Comparison of ENCODE assay signal across 11 cellular contexts in genomic region chr17:3030096-3030495, GRCh38. TPM values are rescaled to one million over a fixed set of nuclear protein-coding genes. Genes with fewer than 3 reads are reported as not detected.
DNase-seq lines count a peak whose midpoint lies in the region.
"Had no signal": no experiment of that assay in that cellular context is flagged by ENCODE, and none has a peak within 500 bp of the region (broad histone marks: within the 10 kb centered on the region; RNA-seq: fewer than 3 reads in every experiment).

No MANE protein-coding gene starts in this region.

- DNase-seq in A172 (ENCODE audit: low spot score): peak; percentile 67
- peak; percentile 85 for DNase-seq in HT1080 (ENCODE audit: low read depth)
- DNase-seq in astrocyte of the hippocampus (ENCODE audit: low read depth, low spot score): peak; percentile 67
- peak; percentile 86 for DNase-seq in iris pigment epithelial cell (ENCODE audit: low read depth)
- DNase-seq in NCI-H82 treated with DMSO at 0.1 percent for 48 hours (lab: John Stamatoyannopoulos, UW; ENCODE audit: unreplicated experiment): no peak
- no peak for DNase-seq in NCI-H187 treated with DMSO at 0.1 percent for 48 hours (lab: John Stamatoyannopoulos, UW)
- DNase-seq in posterior vena cava (ENCODE audit: low spot score): no peak
- no peak for DNase-seq in stimulated activated CD8-positive, alpha-beta memory T cell treated with anti-CD3 and anti-CD28 coated beads, Interleukin-4, amount 100 ng/mL, for 48 hours
- DNase-seq: sigmoid colon had no signal

- intact Hi-C loops in posterior vena cava (cut with DNase I): no loop called here

RNA-seq across cellular contexts. Expression of gene OR1D5, which starts 33.3 kb away (rescaled TPM):
- not detected in 2 replicates for total RNA-seq in A172 (2014; rRNA removed; shearing (Covaris generic))
- not detected in 2 replicates for total RNA-seq in HT1080 (2014; rRNA removed; shearing (Covaris generic))
- polyA plus RNA-seq in HT1080 (2015; cell fraction: cytosol; rRNA removed): not detected in 2 replicates
- polyA plus RNA-seq in HT1080 (2015; cell fraction: nucleus; rRNA removed): not detected in 2 replicates
- not detected for total RNA-seq in posterior vena cava
- total RNA-seq: gastroesophageal sphincter, sigmoid colon had no signal
- polyA plus RNA-seq: BJ, sigmoid colon had no signal

Comparison
In these comparisons a context has a peak if more than half of its experiments do, and no peak if none do; other contexts are left out.
1. DNase-seq: peak in A172 (single experiment), HT1080 (single experiment), astrocyte of the hippocampus (single experiment) and iris pigment epithelial cell (single experiment); none in NCI-H82 treated with DMSO at 0.1 percent for 48 hours (single experiment), NCI-H187 treated with DMSO at 0.1 percent for 48 hours (single experiment), posterior vena cava (single experiment) and stimulated activated CD8-positive, alpha-beta memory T cell treated with anti-CD3 and anti-CD28 coated beads, Interleukin-4, amount 100 ng/mL, for 48 hours (single experiment).